In genomic region chr18:57666818-57667497, GRCh38 we compare ENCODE assay signal across 9 cellular contexts. TPM values are rescaled to one million over a fixed set of nuclear protein-coding genes. Genes with fewer than 3 reads are reported as not detected.
DNase-seq lines count a peak whose midpoint lies in the region; ATAC-seq and TF ChIP-seq lines count a peak whose summit lies in the region.
"Had no signal": no experiment of that assay in that cellular context is flagged by ENCODE, and none has a peak within 500 bp of the region (broad histone marks: within the 10 kb centered on the region; RNA-seq: fewer than 3 reads in every experiment).

No MANE protein-coding gene starts in this region.

- TF ChIP-seq CTCF in fibroblast of the aortic adventitia (IDR thresholded peaks at IDR 0.05; ENCODE audit: insufficient read depth, low read length) = no peak
- TF ChIP-seq CTCF in prostate gland (IDR thresholded peaks at IDR 0.05) = no peak

- 84% methylated on average over 6 of the region's 6 CpGs for WGBS in prostate gland

- intact Hi-C loops in prostate gland (cut with DNase I) = no loop called here
- intact Hi-C loops in activated T-helper 2 cell treated with anti-CD3 and anti-CD28 coated beads, Interferon-gamma antibody, Interleukin-2, Interleukin-4, amounts not matched to agents 10 μg/mL and 5 μg/mL and 100 μg/mL, durations not matched to agents 14 hours and 24 hours and 36 hours (cut with micrococcal nuclease) = no loop called here

- TF ChIP-seq POLR2A in prostate gland (IDR thresholded peaks at IDR 0.05) = no peak

- no peaks in the 10 kb centered on the region for H3K36me3 Mint-ChIP-seq in activated T-helper 2 cell treated with anti-CD3 and anti-CD28 coated beads, Interferon-gamma antibody, Interleukin-2, Interleukin-4, amounts not matched to agents 10 μg/mL and 5 μg/mL and 100 μg/mL, durations not matched to agents 14 hours and 24 hours and 36 hours (ENCODE audit: low read depth)

- no peak overlapping the region for H3K27ac Mint-ChIP-seq in activated T-helper 2 cell treated with anti-CD3 and anti-CD28 coated beads, Interferon-gamma antibody, Interleukin-2, Interleukin-4, amounts not matched to agents 10 μg/mL and 5 μg/mL and 100 μg/mL, durations not matched to agents 14 hours and 24 hours and 36 hours

- no peaks in the 10 kb centered on the region for H3K9me3 ChIP-seq in prostate gland

- H3K27ac ChIP-seq in prostate gland = peak overlapping the region; percentile 51 to 78

- no peaks in the 10 kb centered on the region for H3K36me3 ChIP-seq in prostate gland

- H3K4me3 ChIP-seq in fibroblast of the aortic adventitia (ENCODE audit: low read depth, low read length) (no peak overlapping the region), prostate gland (no peak overlapping the region)

- H3K9me3 Mint-ChIP-seq in activated T-helper 2 cell treated with anti-CD3 and anti-CD28 coated beads, Interferon-gamma antibody, Interleukin-2, Interleukin-4, amounts not matched to agents 10 μg/mL and 5 μg/mL and 100 μg/mL, durations not matched to agents 14 hours and 24 hours and 36 hours = peaks cover 5% of the 10 kb centered on the region

- DNase-seq in EH (ENCODE audit: low read depth) (peak; percentile 15), SIG-M5 (lab: John Stamatoyannopoulos, UW) (peak; percentile 97), fibroblast of the aortic adventitia (ENCODE audit: low read depth) (peak; percentile 70), prostate gland (ENCODE audit: low spot score) (no peak), NCI-H1092 (lab: John Stamatoyannopoulos, UW) (no peak), HuH-7 (ENCODE audit: low spot score) (no peak)
- no peak for DNase-seq in activated T-helper 2 cell treated with anti-CD3 and anti-CD28 coated beads, Interferon-gamma antibody, Interleukin-2, Interleukin-4, amounts not matched to agents 10 μg/mL and 5 μg/mL and 100 μg/mL, durations not matched to agents 14 hours and 24 hours and 36 hours (ENCODE audit: low spot score)
- DNase-seq: NCI-H187 had no signal

- no peak for ATAC-seq in activated CD4-positive, CD25-positive, alpha-beta regulatory T cell treated with anti-CD3 and anti-CD28 coated beads, Interleukin-2, amount 50 U/mL, for 24 hours

- H3K4me1 Mint-ChIP-seq in activated T-helper 2 cell treated with anti-CD3 and anti-CD28 coated beads, Interferon-gamma antibody, Interleukin-2, Interleukin-4, amounts not matched to agents 10 μg/mL and 5 μg/mL and 100 μg/mL, durations not matched to agents 14 hours and 24 hours and 36 hours (ENCODE audit: low read depth) = peaks cover 8% of the 10 kb centered on the region

- peaks cover 2% of the 10 kb centered on the region for H3K4me1 ChIP-seq in prostate gland (replicated peaks)

- H3K27me3 Mint-ChIP-seq in activated T-helper 2 cell treated with anti-CD3 and anti-CD28 coated beads, Interferon-gamma antibody, Interleukin-2, Interleukin-4, amounts not matched to agents 10 μg/mL and 5 μg/mL and 100 μg/mL, durations not matched to agents 14 hours and 24 hours and 36 hours (ENCODE audit: low read depth) = no peaks in the 10 kb centered on the region

- no peak overlapping the region for H3K4me3 Mint-ChIP-seq in activated T-helper 2 cell treated with anti-CD3 and anti-CD28 coated beads, Interferon-gamma antibody, Interleukin-2, Interleukin-4, amounts not matched to agents 10 μg/mL and 5 μg/mL and 100 μg/mL, durations not matched to agents 14 hours and 24 hours and 36 hours (ENCODE audit: low read depth)

- H3K27me3 ChIP-seq in prostate gland (replicated peaks; ENCODE audit: insufficient read depth) = no peaks in the 10 kb centered on the region

RNA-seq across cellular contexts. Expression of gene NARS1, which starts 45.3 kb away (rescaled TPM):
- total RNA-seq in fibroblast of the aortic adventitia (ENCODE audit: low replicate concordance) (235 and 322 TPM in 2 replicates), prostate gland (100 to 1,000 TPM; 101 to 152 TPM)
- 101 and 104 TPM in 2 replicates for total RNA-seq in activated T-helper 2 cell treated with anti-CD3 and anti-CD28 coated beads, Interferon-gamma antibody, Interleukin-2, Interleukin-4, amounts not matched to agents 10 μg/mL and 5 μg/mL and 100 μg/mL, durations not matched to agents 14 hours and 24 hours and 36 hours

Comparison
In these comparisons a context has a peak if more than half of its experiments do, and no peak if none do; other contexts are left out.
1. DNase-seq: peak in EH (single experiment), SIG-M5 (single experiment) and fibroblast of the aortic adventitia (single experiment); none in prostate gland (single experiment), NCI-H1092 (single experiment), HuH-7 (single experiment) and activated T-helper 2 cell treated with anti-CD3 and anti-CD28 coated beads, Interferon-gamma antibody, Interleukin-2, Interleukin-4, amounts not matched to agents 10 μg/mL and 5 μg/mL and 100 μg/mL, durations not matched to agents 14 hours and 24 hours and 36 hours (single experiment).